In genomic region chr2:233688341-233688740, GRCh38 we compare ENCODE assay signal across 1 cellular context.
TF ChIP-seq lines count a peak whose summit lies in the region.

No MANE protein-coding gene starts in this region.

TF ChIP-seq in HepG2, 621 proteins besides CTCF, POLR2A, EP300 and RAD21:
- no peak for TF ChIP-seq FOXA1 (IDR thresholded peaks at IDR 0.05)
- TF ChIP-seq FOXA1 (CRISPR knock-in tag; IDR thresholded peaks at IDR 0.05) = peak; percentile 41; the same call in 1 of the 2 replicates
- peak; percentile 45; the same call in 1 of the 2 replicates for TF ChIP-seq FOXA3 (CRISPR knock-in tag; IDR thresholded peaks at IDR 0.05)
- no peak for TF ChIP-seq SMARCE1 (IDR thresholded peaks at IDR 0.05; ENCODE audit: borderline replicate concordance)
- peak; percentile 79 for TF ChIP-seq PITX1 (CRISPR knock-in tag; IDR thresholded peaks at IDR 0.05)
- TF ChIP-seq THYN1 (CRISPR knock-in tag; IDR thresholded peaks at IDR 0.05; ENCODE audit: borderline replicate concordance, low read depth) = no peak
- no peak for TF ChIP-seq SYNCRIP (IDR thresholded peaks at IDR 0.05; ENCODE audit: insufficient read depth, low read depth, low read length)
- peak; percentile 34; the same call in 1 of the 2 replicates for TF ChIP-seq FOSL2 (CRISPR knock-in tag; IDR thresholded peaks at IDR 0.05)
- TF ChIP-seq TFE3 (CRISPR knock-in tag; IDR thresholded peaks at IDR 0.05) = 0 out of 2 replicates have a peak, but pooled peaks have one; percentile 24
- TF ChIP-seq, protein P1, sequence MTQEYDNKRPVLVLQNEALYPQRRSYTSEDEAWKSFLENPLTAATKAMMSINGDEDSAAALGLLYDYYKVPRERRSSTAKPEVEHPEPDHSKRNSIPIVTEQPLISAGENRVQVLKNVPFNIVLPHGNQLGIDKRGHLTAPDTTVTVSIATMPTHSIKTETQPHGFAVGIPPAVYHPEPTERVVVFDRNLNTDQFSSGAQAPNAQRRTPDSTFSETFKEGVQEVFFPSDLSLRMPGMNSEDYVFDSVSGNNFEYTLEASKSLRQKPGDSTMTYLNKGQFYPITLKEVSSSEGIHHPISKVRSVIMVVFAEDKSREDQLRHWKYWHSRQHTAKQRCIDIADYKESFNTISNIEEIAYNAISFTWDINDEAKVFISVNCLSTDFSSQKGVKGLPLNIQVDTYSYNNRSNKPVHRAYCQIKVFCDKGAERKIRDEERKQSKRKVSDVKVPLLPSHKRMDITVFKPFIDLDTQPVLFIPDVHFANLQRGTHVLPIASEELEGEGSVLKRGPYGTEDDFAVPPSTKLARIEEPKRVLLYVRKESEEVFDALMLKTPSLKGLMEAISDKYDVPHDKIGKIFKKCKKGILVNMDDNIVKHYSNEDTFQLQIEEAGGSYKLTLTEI (CRISPR knock-in tag; conservative IDR thresholded peaks at IDR 0.05) = no peak
- TF ChIP-seq FOXP1 (IDR thresholded peaks at IDR 0.05) = no peak
- TF ChIP-seq FOXP1 (CRISPR knock-in tag; IDR thresholded peaks at IDR 0.05) = peak; percentile 39; the same call in 1 of the 2 replicates
- TF ChIP-seq ZNF333 (CRISPR knock-in tag; IDR thresholded peaks at IDR 0.05; ENCODE audit: borderline replicate concordance) = no peak
- TF ChIP-seq ZNF644 (CRISPR knock-in tag; IDR thresholded peaks at IDR 0.05; ENCODE audit: low read depth) = 0 out of 2 replicates have a peak, but pooled peaks have one; percentile 7
- TF ChIP-seq, protein P2, sequence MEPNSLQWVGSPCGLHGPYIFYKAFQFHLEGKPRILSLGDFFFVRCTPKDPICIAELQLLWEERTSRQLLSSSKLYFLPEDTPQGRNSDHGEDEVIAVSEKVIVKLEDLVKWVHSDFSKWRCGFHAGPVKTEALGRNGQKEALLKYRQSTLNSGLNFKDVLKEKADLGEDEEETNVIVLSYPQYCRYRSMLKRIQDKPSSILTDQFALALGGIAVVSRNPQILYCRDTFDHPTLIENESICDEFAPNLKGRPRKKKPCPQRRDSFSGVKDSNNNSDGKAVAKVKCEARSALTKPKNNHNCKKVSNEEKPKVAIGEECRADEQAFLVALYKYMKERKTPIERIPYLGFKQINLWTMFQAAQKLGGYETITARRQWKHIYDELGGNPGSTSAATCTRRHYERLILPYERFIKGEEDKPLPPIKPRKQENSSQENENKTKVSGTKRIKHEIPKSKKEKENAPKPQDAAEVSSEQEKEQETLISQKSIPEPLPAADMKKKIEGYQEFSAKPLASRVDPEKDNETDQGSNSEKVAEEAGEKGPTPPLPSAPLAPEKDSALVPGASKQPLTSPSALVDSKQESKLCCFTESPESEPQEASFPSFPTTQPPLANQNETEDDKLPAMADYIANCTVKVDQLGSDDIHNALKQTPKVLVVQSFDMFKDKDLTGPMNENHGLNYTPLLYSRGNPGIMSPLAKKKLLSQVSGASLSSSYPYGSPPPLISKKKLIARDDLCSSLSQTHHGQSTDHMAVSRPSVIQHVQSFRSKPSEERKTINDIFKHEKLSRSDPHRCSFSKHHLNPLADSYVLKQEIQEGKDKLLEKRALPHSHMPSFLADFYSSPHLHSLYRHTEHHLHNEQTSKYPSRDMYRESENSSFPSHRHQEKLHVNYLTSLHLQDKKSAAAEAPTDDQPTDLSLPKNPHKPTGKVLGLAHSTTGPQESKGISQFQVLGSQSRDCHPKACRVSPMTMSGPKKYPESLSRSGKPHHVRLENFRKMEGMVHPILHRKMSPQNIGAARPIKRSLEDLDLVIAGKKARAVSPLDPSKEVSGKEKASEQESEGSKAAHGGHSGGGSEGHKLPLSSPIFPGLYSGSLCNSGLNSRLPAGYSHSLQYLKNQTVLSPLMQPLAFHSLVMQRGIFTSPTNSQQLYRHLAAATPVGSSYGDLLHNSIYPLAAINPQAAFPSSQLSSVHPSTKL (CRISPR knock-in tag; IDR thresholded peaks at IDR 0.05) = 0 out of 2 replicates have a peak, but pooled peaks have one; percentile 18
- peak; percentile 17; the same call in 1 of the 2 replicates for TF ChIP-seq GATAD2A (CRISPR knock-in tag; IDR thresholded peaks at IDR 0.05)
- peak; percentile 95 for TF ChIP-seq ZBTB33 (CRISPR knock-in tag; IDR thresholded peaks at IDR 0.05)
- no peak for TF ChIP-seq ELF1 (CRISPR knock-in tag; IDR thresholded peaks at IDR 0.05)
